In genomic region chrX:12946838-12947544, GRCh38 we compare ENCODE assay signal across 1 cellular context.
TF ChIP-seq lines count a peak whose summit lies in the region.

No MANE protein-coding gene starts in this region.

TF ChIP-seq in HEK293, 187 proteins besides CTCF, POLR2A, EP300 and RAD21 (continued from another document and continues in another):
- TF ChIP-seq ATF2 (tag by site-specific recombination; IDR thresholded peaks at IDR 0.05; ENCODE audit: low read depth) = 0 out of 2 replicates have a peak, but pooled peaks have one; percentile 15
- TF ChIP-seq ZEB2 (tag by site-specific recombination; IDR thresholded peaks at IDR 0.05) = no peak
- no peak for TF ChIP-seq GLI2 (tag by site-specific recombination; IDR thresholded peaks at IDR 0.05; ENCODE audit: borderline replicate concordance, low read depth)
- TF ChIP-seq EGR2 (tag by site-specific recombination; IDR thresholded peaks at IDR 0.05; ENCODE audit: low read depth) = no peak
- no peak for TF ChIP-seq YY2 (tag by site-specific recombination; IDR thresholded peaks at IDR 0.05)
- no peak for TF ChIP-seq ZBTB26 (tag by site-specific recombination; optimal IDR thresholded peaks at IDR 0.05)
- TF ChIP-seq PRDM10 (tag by site-specific recombination; IDR thresholded peaks at IDR 0.05) = no peak
- TF ChIP-seq GLI4 (tag by site-specific recombination; IDR thresholded peaks at IDR 0.05) = no peak
- TF ChIP-seq ZNF211 (tag by site-specific recombination; IDR thresholded peaks at IDR 0.05; ENCODE audit: low read depth) = no peak
- no peak for TF ChIP-seq ZNF138 (tag by site-specific recombination; IDR thresholded peaks at IDR 0.05; ENCODE audit: borderline replicate concordance)
- TF ChIP-seq ZNF266 (tag by site-specific recombination; IDR thresholded peaks at IDR 0.05; ENCODE audit: low read depth) = no peak
- TF ChIP-seq PRDM2 (tag by site-specific recombination; IDR thresholded peaks at IDR 0.05; ENCODE audit: borderline replicate concordance) = no peak
- no peak for TF ChIP-seq ZSCAN16 (tag by site-specific recombination; IDR thresholded peaks at IDR 0.05)
- no peak for TF ChIP-seq ZNF626 (tag by site-specific recombination; IDR thresholded peaks at IDR 0.05)
- no peak for TF ChIP-seq INSM2 (tag by site-specific recombination; IDR thresholded peaks at IDR 0.05)
- TF ChIP-seq ZBTB21 (tag by site-specific recombination; IDR thresholded peaks at IDR 0.05) = no peak
- TF ChIP-seq TSHZ1 (tag by site-specific recombination; IDR thresholded peaks at IDR 0.05; ENCODE audit: borderline replicate concordance) = no peak
- TF ChIP-seq ZNF654 (tag by site-specific recombination; IDR thresholded peaks at IDR 0.05; ENCODE audit: low read depth) = peak; percentile 72
- TF ChIP-seq FEZF1 (tag by site-specific recombination; IDR thresholded peaks at IDR 0.05) = peak; percentile 69
- TF ChIP-seq ZNF335 (tag by site-specific recombination; conservative IDR thresholded peaks at IDR 0.05) = no peak; the same call in 1 of the 2 replicates
- no peak for TF ChIP-seq GLIS2 (tag by site-specific recombination; IDR thresholded peaks at IDR 0.05)
- TF ChIP-seq ZNF433 (tag by site-specific recombination; IDR thresholded peaks at IDR 0.05; ENCODE audit: low read depth) = no peak
- no peak for TF ChIP-seq AEBP2 (tag by site-specific recombination; IDR thresholded peaks at IDR 0.05; ENCODE audit: borderline replicate concordance)
- peak; percentile 90 for TF ChIP-seq TRIM28 (IDR thresholded peaks at IDR 0.05; ENCODE audit: borderline replicate concordance, low read length)
- no peak for TF ChIP-seq ZNF169 (tag by site-specific recombination; IDR thresholded peaks at IDR 0.05)
- TF ChIP-seq ZNF202 (tag by site-specific recombination; IDR thresholded peaks at IDR 0.05; ENCODE audit: borderline replicate concordance) = no peak
- no peak for TF ChIP-seq ZNF544 (tag by site-specific recombination; IDR thresholded peaks at IDR 0.05)
- TF ChIP-seq ZBTB1 (tag by site-specific recombination; IDR thresholded peaks at IDR 0.05) = no peak
- TF ChIP-seq ZBTB17 (tag by site-specific recombination; IDR thresholded peaks at IDR 0.05) = no peak
- 0 out of 2 replicates have a peak, but pooled peaks have one; percentile 26 for TF ChIP-seq ZNF629 (tag by site-specific recombination; IDR thresholded peaks at IDR 0.05)
- no peak for TF ChIP-seq ZBTB11 (tag by site-specific recombination; conservative IDR thresholded peaks at IDR 0.05; ENCODE audit: low read depth)
- TF ChIP-seq ZNF660 (tag by site-specific recombination; IDR thresholded peaks at IDR 0.05) = peak; percentile 86
- TF ChIP-seq ZNF658 (tag by site-specific recombination; IDR thresholded peaks at IDR 0.05) = no peak
- no peak for TF ChIP-seq ZNF157 (tag by site-specific recombination; IDR thresholded peaks at IDR 0.05)
